8 cellular contexts compared by ENCODE assay signal in genomic region chr12:109093022-109093918, GRCh38. TPM values are rescaled to one million over a fixed set of nuclear protein-coding genes. Genes with fewer than 3 reads are reported as not detected.
A peak's percentile ranks its signal among the peaks of the same experiment; 100 is the strongest.
DNase-seq lines count a peak whose midpoint lies in the region; ATAC-seq, FAIRE-seq and TF ChIP-seq lines count a peak whose summit lies in the region.

Gene ALKBH2, minus strand, starts transcription at chr12:109093472. Its CDS starts 686 bp downstream, at chr12:109092786.

- FAIRE-seq in GM12891 (lab: Jason Lieb, UNC), result peak; percentile 98
- FAIRE-seq in urothelium cell line (lab: Jason Lieb, UNC), result no peak

- H3K36me3 ChIP-seq in left ventricle myocardium inferior (peaks cover 23% of the 10 kb centered on the region), psoas muscle (ENCODE audit: insufficient read depth in 1 of 2, low read depth in 1 of 2) (peaks cover 0 to 39% of the 10 kb centered on the region in 2 donors)

- TF ChIP-seq POLR2A in GM12891 (IDR thresholded peaks at IDR 0.05; ENCODE audit: low read depth, low read length), result peak; percentile 98

- H3K27me3 ChIP-seq in left ventricle myocardium inferior (ENCODE audit: low read depth) (no peaks in the 10 kb centered on the region), psoas muscle (ENCODE audit: insufficient read depth in 3 of 3, low read length in 2 of 3) (no peaks in the 10 kb centered on the region)

- 3 to 5% (median 4%) methylated on average over 44 to 45 of the region's 45 CpGs for WGBS in psoas muscle, 3 donors

- H3K4me3 ChIP-seq in left ventricle myocardium inferior, result peak within 1 kb of the TSS; percentile 73
- peak within 1 kb of the TSS; percentile 75 for H3K4me3 ChIP-seq in psoas muscle

- ATAC-seq in HG02852 (IDR thresholded peaks at IDR 0.05; ENCODE audit: unreplicated experiment), result peak; percentile 56
- ATAC-seq in psoas muscle, result peak; percentile 84 to 85 (median 84)

- intact Hi-C loops in T-helper 1 cell treated with Interleukin-12 subunit alpha and Interleukin-12 subunit beta and Interleukin-4 antibody, amounts not matched to agents 30 ng/mL and 1 ng/mL, for 36 hours (cut with micrococcal nuclease), result loop anchor here (1.0 to 10.0 kb wide), 15 partner anchors 40 to 1178 kb away; partner anchors contain the start of genes CORO1C, FICD and SSH1
- intact Hi-C loops in left ventricle myocardium inferior (cut with micrococcal nuclease) (no loop called here), psoas muscle (cut with DNase I) (loop anchor here (5.0 to 10.0 kb wide), 4 partner anchors 136 to 531 kb away; partner anchors contain the start of genes ISCU (in 1 of the 2), SART3 (in 1 of the 2) and SSH1 (in 1 of the 2))

- H3K27ac ChIP-seq in left ventricle myocardium inferior (replicated peaks) (peak within 1 kb of the TSS; percentile 78), psoas muscle (peak within 1 kb of the TSS; percentile 82)

- no peaks in the 10 kb centered on the region for H3K9me3 ChIP-seq in left ventricle myocardium inferior (replicated peaks)
- no peaks in the 10 kb centered on the region for H3K9me3 ChIP-seq in psoas muscle

- H3K4me1 ChIP-seq in left ventricle myocardium inferior, result peaks cover 30% of the 10 kb centered on the region
- H3K4me1 ChIP-seq in psoas muscle, result peaks cover 13% of the 10 kb centered on the region

- peak; percentile 100 for TF ChIP-seq CTCF in left ventricle myocardium inferior (IDR thresholded peaks at IDR 0.05; ENCODE audit: borderline replicate concordance)
- peak; percentile 97 for TF ChIP-seq CTCF in psoas muscle (IDR thresholded peaks at IDR 0.05)

- DNase-seq in GM12891 (ENCODE audit: insufficient read length, low spot score) (peak; percentile 77), NCI-H146 treated with DMSO at 0.1 percent for 48 hours (lab: John Stamatoyannopoulos, UW; ENCODE audit: unreplicated experiment) (peak; percentile 86), amniotic stem cell (lab: John Stamatoyannopoulos, UW) (peak; percentile 79), left ventricle myocardium inferior (peak; percentile 93), psoas muscle (peak; percentile 96 to 97), urothelium cell line (ENCODE audit: low spot score) (peak; percentile 90)

TF ChIP-seq in GM12891, 5 proteins besides CTCF, POLR2A, EP300 and RAD21:
- TF ChIP-seq POLR2AphosphoS5 (IDR thresholded peaks at IDR 0.05; ENCODE audit: low read depth, low read length) (peak; percentile 98), PAX5 (IDR thresholded peaks at IDR 0.05; ENCODE audit: insufficient read depth, low read length, severe bottlenecking) (no peak), TAF1 (IDR thresholded peaks at IDR 0.05; ENCODE audit: low read depth, low read length) (no peak; the same call in none of the 2 replicates), POU2F2 (IDR thresholded peaks at IDR 0.05; ENCODE audit: low read depth, low read length) (peak; percentile 95), SPI1 (IDR thresholded peaks at IDR 0.05; ENCODE audit: low read depth, low read length) (0 out of 2 replicates have a peak, but pooled peaks have one; percentile 26)

RNA-seq across cellular contexts. Expression of gene ALKBH2, which starts in this region (rescaled TPM):
- 20.5 TPM for polyA plus RNA-seq in GM12891 (2012; ENCODE audit: low read depth, missing spikeins)
- 17.0 and 18.6 TPM in 2 replicates for total RNA-seq in T-helper 1 cell treated with Interleukin-12 subunit alpha and Interleukin-12 subunit beta and Interleukin-4 antibody, amounts not matched to agents 30 ng/mL and 1 ng/mL, for 36 hours
- total RNA-seq in left ventricle myocardium inferior (6.5 TPM), psoas muscle (10 to 100 TPM in 3 of 4 donors, 1 to 10 TPM in 1; 7.3 to 25.3 (median 17.7) TPM)
- polyA plus RNA-seq in psoas muscle, result 10 to 100 TPM; 28.0 to 50.4 (median 28.5) TPM

Comparison
In these comparisons a context has a peak if more than half of its experiments do, and no peak if none do; other contexts are left out.
1. Peak in every context shown above with its lines: DNase-seq, ATAC-seq, H3K4me3 ChIP-seq and H3K27ac ChIP-seq.